ENCODE assay signal across 8 cellular contexts in the genomic region with DNA sequence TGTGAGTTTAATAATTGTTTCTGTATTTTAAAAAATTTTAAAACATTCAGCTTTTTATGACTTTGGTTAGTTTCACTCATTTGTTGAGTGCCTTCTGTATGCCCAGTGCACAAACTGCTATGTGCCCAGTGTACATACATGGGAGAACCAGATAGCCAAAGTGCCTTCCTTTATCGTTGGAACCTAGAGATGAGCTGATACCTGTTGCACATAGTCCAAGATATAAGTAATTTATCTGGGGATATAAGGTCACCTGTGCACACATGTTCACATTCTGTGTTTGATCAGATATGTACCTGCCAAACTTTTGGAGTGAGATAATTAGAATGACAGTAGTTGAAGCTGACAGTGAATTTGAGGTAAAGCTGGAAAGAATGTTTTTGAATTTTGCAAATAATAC.
"Had no signal": no experiment of that assay in that cellular context is flagged by ENCODE, and none has a peak within 500 bp of the region (broad histone marks: within the 10 kb centered on the region; RNA-seq: fewer than 3 reads in every experiment).

No MANE protein-coding gene starts in this region.

- H3K36me3 ChIP-seq: HAP-1 had no signal

- ATAC-seq: GM23338, HCT116 had no signal

- H3K4me1 ChIP-seq: HAP-1 had no signal

- FAIRE-seq: H1, HTR-8/SVneo had no signal

- H3K4me3 ChIP-seq: GM23338, HAP-1 had no signal

- H3K4me2 ChIP-seq: GM23338 had no signal

- H3K4me3 Mint-ChIP-seq: GM23338, IgD-negative memory B cell had no signal

- H2AFZ ChIP-seq: GM23338 had no signal

- H3K27ac Mint-ChIP-seq: GM23338, IgD-negative memory B cell had no signal

- H3K27me3 Mint-ChIP-seq: IgD-negative memory B cell had no signal

- DNase-seq: H7, KBM-7 had no signal

- H3K9me3 Mint-ChIP-seq: GM23338, IgD-negative memory B cell had no signal

- H3K9me3 ChIP-seq: HAP-1 had no signal

- H3K4me1 Mint-ChIP-seq: GM23338, IgD-negative memory B cell had no signal
